ENCODE assay signal across 10 cellular contexts in the genomic region with DNA sequence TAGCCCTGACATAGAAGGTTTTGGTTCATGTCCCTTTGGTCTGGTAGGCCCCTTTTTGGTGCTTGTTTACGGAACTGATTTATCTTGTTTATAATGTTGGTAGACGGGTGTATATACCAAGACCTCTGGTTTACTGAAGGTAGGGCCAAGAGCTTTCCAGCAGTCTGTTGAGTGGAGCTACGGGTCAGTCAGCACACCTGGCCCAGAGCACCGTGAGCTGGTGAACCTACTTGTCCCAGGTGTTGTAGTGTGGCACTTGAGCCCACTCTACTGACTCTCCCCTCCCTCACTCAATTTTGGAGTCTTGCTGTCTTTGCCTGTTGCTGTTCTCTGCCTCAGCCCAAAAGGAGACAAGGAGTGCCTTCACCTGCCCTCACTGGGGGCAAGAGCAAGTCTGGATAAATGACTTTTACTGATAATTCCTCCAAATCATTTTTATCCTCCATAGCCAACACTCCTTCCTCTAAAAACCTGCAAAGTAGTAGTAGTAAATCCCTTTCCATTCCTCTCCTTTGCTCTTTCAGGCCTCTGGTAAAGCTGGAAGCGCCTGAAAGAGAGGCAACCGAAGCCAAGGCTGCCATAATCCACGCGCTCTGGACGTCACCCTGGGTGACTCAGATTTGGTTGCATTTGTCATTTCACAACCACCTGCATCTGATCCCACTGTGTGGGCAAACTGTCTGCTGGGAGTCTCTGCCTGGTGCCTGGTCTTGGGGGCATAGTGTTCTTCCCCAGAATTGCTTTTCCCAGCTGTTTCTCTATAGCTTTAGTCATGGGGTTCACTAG. TPM values are rescaled to one million over a fixed set of nuclear protein-coding genes. Genes with fewer than 3 reads are reported as not detected.
DNase-seq lines count a peak whose midpoint lies in the region; ATAC-seq and TF ChIP-seq lines count a peak whose summit lies in the region.
"Had no signal": no experiment of that assay in that cellular context is flagged by ENCODE, and none has a peak within 500 bp of the region (broad histone marks: within the 10 kb centered on the region; RNA-seq: fewer than 3 reads in every experiment).

No MANE protein-coding gene starts in this region.

- WGBS in spleen, 5 donors, result 64 to 77% (median 75%) methylated on average over 9 of the region's 9 CpGs

- H3K27me3 ChIP-seq in spleen (replicated peaks in 1 of 7), result no peaks in the 10 kb centered on the region
- no peaks in the 10 kb centered on the region for H3K27me3 ChIP-seq in Karpas-422 (ENCODE audit: low read length)

- peak overlapping the region in 1 of 3 donors; percentile 77 for H3K4me3 Mint-ChIP-seq in T-cell

- no peaks in the 10 kb centered on the region for H3K9me3 Mint-ChIP-seq in T-cell

- peaks cover 27% of the 10 kb centered on the region for H3K36me3 Mint-ChIP-seq in T-cell

- peaks cover 46% of the 10 kb centered on the region for H4K20me1 ChIP-seq in Karpas-422 (ENCODE audit: insufficient read depth, low read depth, low read length)

- H3K27ac Mint-ChIP-seq in T-cell, result peak overlapping the region; percentile 88 to 90

- H3K9me3 ChIP-seq in spleen, result no peaks in the 10 kb centered on the region
- no peaks in the 10 kb centered on the region for H3K9me3 ChIP-seq in Karpas-422 (ENCODE audit: low read length)

- no peaks in the 10 kb centered on the region for H3K9me2 ChIP-seq in Karpas-422 (replicated peaks; ENCODE audit: insufficient read depth, low read length)

- peaks cover 79 to 86% (median 85%) of the 10 kb centered on the region in 3 donors for H3K4me1 Mint-ChIP-seq in T-cell

- no peaks in the 10 kb centered on the region for H3K79me2 ChIP-seq in Karpas-422 (ENCODE audit: low read length)

- no peak for TF ChIP-seq POLR2A in spleen (IDR thresholded peaks at IDR 0.05)

- POLR2A ChIA-PET in T-cell (lab: Charles Lee), result interaction anchor here in 1 of 2 donors (0.7 kb wide), 1 partner anchor 45 kb away, joined by 4 read pairs; no protein-coding TSS in a partner anchor

- H3K4me1 ChIP-seq in spleen (peaks cover 18 to 98% (median 63%) of the 10 kb centered on the region in 6 donors), Karpas-422 (ENCODE audit: low read length) (peaks cover 8% of the 10 kb centered on the region)

- intact Hi-C loops in spleen (cut with DNase I; ENCODE audit: low total_unique reads), result no loop called here

- H3K27ac ChIP-seq in spleen, result peak overlapping the region in 6 of 8 donors; percentile 32 to 77 (median 44)
- H3K27ac ChIP-seq in Karpas-422 (ENCODE audit: low read length), result no peak overlapping the region

- CTCF ChIA-PET in T-cell (lab: Charles Lee), result interaction anchor here (0.6 to 1.3 kb wide), 2 partner anchors 8 to 121 kb away, joined by 4 to 12 read pairs; no protein-coding TSS in a partner anchor

- peaks cover 0 to 13% (median 0%) of the 10 kb centered on the region in 6 donors for H3K36me3 ChIP-seq in spleen
- no peaks in the 10 kb centered on the region for H3K36me3 ChIP-seq in Karpas-422 (ENCODE audit: insufficient read depth, low read length)

- TF ChIP-seq CTCF in fibroblast of the aortic adventitia (IDR thresholded peaks at IDR 0.05; ENCODE audit: insufficient read depth, low read length), result no peak
- no peak for TF ChIP-seq CTCF in spleen (IDR thresholded peaks at IDR 0.05 in 8 of 11, conservative IDR thresholded peaks at IDR 0.05 in 3 of 11)

- ATAC-seq in T-cell (replicated peaks in 1 of 4), result peak in 3 of 4 experiments; percentile 8 to 26 (median 23)

- DNase-seq in NCI-H510A treated with DMSO at 0.1 percent for 48 hours (lab: John Stamatoyannopoulos, UW) (peak; percentile 48), NCI-H510A (lab: John Stamatoyannopoulos, UW) (no peak), T-cell (peak in 2 of 34 experiments; percentile 18 to 20), fibroblast of the aortic adventitia (ENCODE audit: low read depth) (peak; percentile 44), spleen (peak; percentile 83), NCI-H1694 treated with DMSO at 0.1 percent for 48 hours (lab: John Stamatoyannopoulos, UW) (no peak), Karpas-422 (no peak), NCI-H2196 (lab: John Stamatoyannopoulos, UW; ENCODE audit: unreplicated experiment) (no peak)
- DNase-seq: ACHN, glutamatergic neuron had no signal

- no peak overlapping the region for H3K9ac ChIP-seq in Karpas-422 (ENCODE audit: low read length)

- no peak overlapping the region for H3K4me2 ChIP-seq in Karpas-422 (ENCODE audit: low read depth, low read length, poor library complexity, severe bottlenecking)

- H3K27me3 Mint-ChIP-seq in T-cell, result no peaks in the 10 kb centered on the region

- no peak overlapping the region for H2AFZ ChIP-seq in Karpas-422 (ENCODE audit: low read length)

- H3K4me3 ChIP-seq in fibroblast of the aortic adventitia (ENCODE audit: low read depth, low read length), result no peak overlapping the region
- no peak overlapping the region for H3K4me3 ChIP-seq in spleen
- no peak overlapping the region for H3K4me3 ChIP-seq in Karpas-422 (ENCODE audit: low read length)

RNA-seq across cellular contexts. Expression of a gene that starts 22.2 kb away (rescaled TPM):
- total RNA-seq in T-cell, result 10 to 100 TPM; 38.1 to 50.1 (median 39.6) TPM
- 17.6 and 23.8 TPM in 2 replicates for total RNA-seq in fibroblast of the aortic adventitia (ENCODE audit: low replicate concordance)
- 10 to 100 TPM; 48.5 to 72.0 (median 58.1) TPM for total RNA-seq in spleen
- polyA plus RNA-seq in spleen, result 1 to 10 TPM; 3.2 to 7.4 (median 4.7) TPM
- 3.2 and 5.0 TPM in 2 replicates for total RNA-seq in Karpas-422 (2014; rRNA removed; shearing (Covaris generic); ENCODE audit: low replicate concordance)

Comparison
In these comparisons a context has a peak if more than half of its experiments do, and no peak if none do; other contexts are left out.
1. DNase-seq: peak in NCI-H510A treated with DMSO at 0.1 percent for 48 hours (single experiment), fibroblast of the aortic adventitia (single experiment) and spleen (single experiment); none in NCI-H510A (single experiment), NCI-H1694 treated with DMSO at 0.1 percent for 48 hours (single experiment), Karpas-422 (single experiment) and NCI-H2196 (single experiment).